In the genomic region with DNA sequence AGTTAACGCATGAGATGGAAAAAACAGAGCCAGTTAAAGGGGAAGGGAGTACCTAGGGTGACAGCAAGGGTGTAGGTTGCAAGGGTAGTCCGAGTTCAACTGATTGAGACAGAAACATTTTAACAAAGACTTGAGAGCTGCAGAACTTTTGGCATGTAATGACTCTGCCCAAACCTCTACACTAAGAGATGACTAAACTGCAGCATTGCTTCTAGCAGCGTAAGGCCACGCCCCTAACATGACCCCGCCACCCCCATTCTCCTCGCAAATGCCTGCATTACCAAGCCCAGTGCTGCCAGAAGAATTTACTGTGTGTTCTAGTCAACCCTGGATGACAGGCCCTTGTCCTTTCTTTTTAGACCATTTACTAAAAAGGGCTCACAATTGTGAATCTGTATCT, we compare ENCODE assay signal across 17 cellular contexts. TPM values are rescaled to one million over a fixed set of nuclear protein-coding genes. Genes with fewer than 3 reads are reported as not detected.
DNase-seq lines count a peak whose midpoint lies in the region; ATAC-seq and TF ChIP-seq lines count a peak whose summit lies in the region.
"Had no signal": no experiment of that assay in that cellular context is flagged by ENCODE, and none has a peak within 500 bp of the region (broad histone marks: within the 10 kb centered on the region; RNA-seq: fewer than 3 reads in every experiment).

No MANE protein-coding gene starts in this region.

- peaks cover 7% of the 10 kb centered on the region for H3K4me1 Mint-ChIP-seq in GM23338
- H3K4me1 Mint-ChIP-seq: CD4-positive, CD25-positive, alpha-beta regulatory T cell had no signal

- peaks cover 5% of the 10 kb centered on the region; the same call in 2 of the 3 replicates for H3K36me3 Mint-ChIP-seq in GM23338 (ENCODE audit: low read depth)
- H3K36me3 Mint-ChIP-seq: activated naive CD8-positive, alpha-beta T cell; CD4-positive, CD25-positive, alpha-beta regulatory T cell; naive thymus-derived CD4-positive, alpha-beta T cell had no signal

- TF ChIP-seq CTCF in AG09309 (IDR thresholded peaks at IDR 0.05; ENCODE audit: control insufficient read depth, insufficient read depth, low read depth, low read length, missing control alignments) (no peak), GM23338 (conservative IDR thresholded peaks at IDR 0.05; ENCODE audit: low read depth in 2 of 2) (no peak), fibroblast of pulmonary artery (IDR thresholded peaks at IDR 0.05; ENCODE audit: low read length, missing control alignments) (no peak)

- H3K4me1 ChIP-seq in GM23338 (ENCODE audit: insufficient read depth) (peaks cover 3% of the 10 kb centered on the region; the same call in 1 of the 2 replicates), SJSA1 (replicated peaks) (peaks cover 43% of the 10 kb centered on the region)
- H3K4me1 ChIP-seq: gastrocnemius medialis had no signal

- no peak overlapping the region for H3K4me3 Mint-ChIP-seq in GM23338
- H3K4me3 Mint-ChIP-seq: activated naive CD8-positive, alpha-beta T cell; CD4-positive, CD25-positive, alpha-beta regulatory T cell; naive thymus-derived CD4-positive, alpha-beta T cell had no signal

- H3K9me3 Mint-ChIP-seq in GM23338, result peaks cover 16% of the 10 kb centered on the region
- H3K9me3 Mint-ChIP-seq: CD4-positive, CD25-positive, alpha-beta regulatory T cell; naive thymus-derived CD4-positive, alpha-beta T cell had no signal

- H3K9me2 ChIP-seq in GM23338 (ENCODE audit: insufficient read depth), result no peaks in the 10 kb centered on the region

- H3K27ac ChIP-seq in GM23338 (ENCODE audit: low read depth) (no peak overlapping the region), SJSA1 (peak overlapping the region; percentile 49)
- H3K27ac ChIP-seq: coronary artery, gastrocnemius medialis, suprapubic skin had no signal

- no peaks in the 10 kb centered on the region for H4K20me1 ChIP-seq in GM23338 (replicated peaks; ENCODE audit: insufficient read depth)

- H3K4me3 ChIP-seq in AG09309 (ENCODE audit: control insufficient read depth, low read depth, low read length), result no peak overlapping the region
- no peak overlapping the region for H3K4me3 ChIP-seq in GM23338
- no peak overlapping the region for H3K4me3 ChIP-seq in SJSA1
- H3K4me3 ChIP-seq in fibroblast of pulmonary artery (replicated peaks; ENCODE audit: low read depth, low read length), result no peak overlapping the region
- H3K4me3 ChIP-seq: coronary artery, gastrocnemius medialis, suprapubic skin had no signal

- no peaks in the 10 kb centered on the region for H3K9me3 ChIP-seq in SJSA1 (replicated peaks)
- H3K9me3 ChIP-seq: gastrocnemius medialis, suprapubic skin had no signal

- no peak overlapping the region for H3K27ac Mint-ChIP-seq in GM23338
- H3K27ac Mint-ChIP-seq: activated naive CD8-positive, alpha-beta T cell; CD4-positive, CD25-positive, alpha-beta regulatory T cell; naive thymus-derived CD4-positive, alpha-beta T cell had no signal

- no peaks in the 10 kb centered on the region for H3K36me3 ChIP-seq in GM23338 (ENCODE audit: insufficient read depth)
- H3K36me3 ChIP-seq in SJSA1, result no peaks in the 10 kb centered on the region
- H3K36me3 ChIP-seq: gastrocnemius medialis, suprapubic skin had no signal

- H3K27me3 ChIP-seq in GM23338 (ENCODE audit: insufficient read depth) (no peaks in the 10 kb centered on the region), SJSA1 (replicated peaks) (no peaks in the 10 kb centered on the region)
- H3K27me3 ChIP-seq: gastrocnemius medialis, suprapubic skin had no signal

- H2AFZ ChIP-seq in GM23338, result no peak overlapping the region

- 0 out of 2 replicates have a peak, but pooled peaks cover 3% of the 10 kb centered on the region for H3F3A ChIP-seq in GM23338 (replicated peaks; ENCODE audit: low read depth)

- in situ Hi-C loops in G401 (cut with HindIII; ENCODE audit: low sequenced_read_pairs), result no loop called here

- ATAC-seq in GM23338, result peak; percentile 63
- ATAC-seq in HG03159 (IDR thresholded peaks at IDR 0.05; ENCODE audit: unreplicated experiment), result no peak
- ATAC-seq: gastrocnemius medialis; naive thymus-derived CD4-positive, alpha-beta T cell; right cardiac atrium had no signal

- H3K27me3 Mint-ChIP-seq in GM23338 (ENCODE audit: insufficient read depth, low read depth, poor library complexity), result peaks cover 3% of the 10 kb centered on the region

- H3K79me2 ChIP-seq in GM23338 (replicated peaks; ENCODE audit: insufficient read depth), result no peaks in the 10 kb centered on the region

- peak overlapping the region; percentile 48; the same call in 1 of the 2 replicates for H3K4me2 ChIP-seq in GM23338

- DNase-seq in AG09309 (ENCODE audit: low read depth) (peak; percentile 46), GM23338 (ENCODE audit: low spot score) (peak; percentile 64), SJSA1 (ENCODE audit: low read depth in 1 of 2, low spot score in 2 of 2) (peak; percentile 65 to 88), fibroblast of pulmonary artery (ENCODE audit: low read depth) (peak; percentile 64), G401 (ENCODE audit: low spot score) (no peak), SKM-1 treated with dmso at 0.1 percent for 144 hours (lab: John Stamatoyannopoulos, UW; ENCODE audit: unreplicated experiment) (no peak), DMS79 treated with DMSO at 0.1 percent for 48 hours (lab: John Stamatoyannopoulos, UW) (no peak)
- DNase-seq: activated CD4-positive, alpha-beta T cell treated with anti-CD3 and anti-CD28 coated beads, Interleukin-2, amount 50 U/mL, for 4 hours; CD4-positive, CD25-positive, alpha-beta regulatory T cell; gastrocnemius medialis; naive thymus-derived CD4-positive, alpha-beta T cell; NCI-H2171 treated with DMSO at 0.1 percent for 48 hours; right cardiac atrium had no signal

TF ChIP-seq in GM23338, 12 proteins besides CTCF, POLR2A, EP300 and RAD21 (continues in another document):
- TF ChIP-seq NANOG (IDR thresholded peaks at IDR 0.05; ENCODE audit: borderline replicate concordance) (no peak), ZNF331 (CRISPR knock-in tag; IDR thresholded peaks at IDR 0.05; ENCODE audit: low read depth) (no peak), EZH2 (IDR thresholded peaks at IDR 0.05; ENCODE audit: low read depth, unreplicated experiment) (no peak), CREB1 (CRISPR knock-in tag; IDR thresholded peaks at IDR 0.05; ENCODE audit: low read depth) (no peak)

RNA-seq across cellular contexts. Expression of a gene that starts 6.3 kb away (rescaled TPM):
- 8.0 and 10.3 TPM in 2 replicates for total RNA-seq in GM23338 (2014; rRNA removed; shearing (Covaris generic))
- polyA plus RNA-seq in GM23338 (2016; fragmentation: Nextera tagmentation; extraction: Ambion mirVana), result 1.8 and 1.9 TPM in 2 replicates
- 16.9 and 26.2 TPM in 2 replicates for total RNA-seq in SJSA1 (2014; rRNA removed; shearing (Covaris generic))
- total RNA-seq in G401 (2014; rRNA removed; shearing (Covaris generic)), result 9.0 and 9.8 TPM in 2 replicates

RNA-seq across cellular contexts. Expression of a gene that starts 36.0 kb away (rescaled TPM):
- 44.5 and 49.5 TPM in 2 replicates for total RNA-seq in GM23338 (2014; rRNA removed; shearing (Covaris generic))
- polyA plus RNA-seq in GM23338 (2016; fragmentation: Nextera tagmentation; extraction: Ambion mirVana), result 41.9 and 50.9 TPM in 2 replicates
- total RNA-seq in SJSA1 (2014; rRNA removed; shearing (Covaris generic)), result 24.1 and 28.3 TPM in 2 replicates
- 20.4 and 22.2 TPM in 2 replicates for total RNA-seq in G401 (2014; rRNA removed; shearing (Covaris generic))

Comparison
In these comparisons a context has a peak if more than half of its experiments do, and no peak if none do; other contexts are left out.
1. DNase-seq: peak in AG09309 (single experiment), GM23338 (single experiment), SJSA1 (2 of 2) and fibroblast of pulmonary artery (single experiment); none in G401 (single experiment), SKM-1 treated with dmso at 0.1 percent for 144 hours (single experiment) and DMS79 treated with DMSO at 0.1 percent for 48 hours (single experiment).